In genomic region chr4:101655847-101656246, GRCh38 we compare ENCODE assay signal across 35 cellular contexts.
"Had no signal": no experiment of that assay in that cellular context is flagged by ENCODE, and none has a peak within 500 bp of the region (broad histone marks: within the 10 kb centered on the region; RNA-seq: fewer than 3 reads in every experiment).

No MANE protein-coding gene starts in this region.

- H3K4me1 Mint-ChIP-seq: activated B cell treated with CpG ODN at 0.5 μM for 24 hours; activated CD4-positive, alpha-beta T cell treated with anti-CD3 and anti-CD28 coated beads, Interleukin-2, amount 10 ng/mL, durations not matched to agents 24 days and 14 days; activated CD8-positive, alpha-beta memory T cell treated with anti-CD3 and anti-CD28 coated beads, Interleukin-2, amount 10 ng/mL, durations not matched to agents 7 days and 5 days; activated naive CD4-positive, alpha-beta T cell treated with anti-CD3 and anti-CD28 coated beads, Interleukin-2, amount 10 ng/mL, durations not matched to agents 7 days and 5 days; activated naive CD4-positive, alpha-beta T cell treated with anti-CD3 and anti-CD28 coated beads, Interleukin-2, amount 50 U/mL, for 24 hours; activated naive CD8-positive, alpha-beta T cell treated with anti-CD3 and anti-CD28 coated beads, Interleukin-2, amount 10 ng/mL, durations not matched to agents 7 days and 5 days; activated naive CD8-positive, alpha-beta T cell treated with anti-CD3 and anti-CD28 coated beads, Interleukin-2, amount 50 U/mL, for 24 hours; central memory CD8-positive, alpha-beta T cell had no signal

- H3K9me3 ChIP-seq: ascending aorta had no signal

- H3K36me3 Mint-ChIP-seq: activated CD4-positive, alpha-beta memory T cell treated with anti-CD3 and anti-CD28 coated beads for 36 hours; activated CD8-positive, alpha-beta memory T cell treated with anti-CD3 and anti-CD28 coated beads, Interleukin-2, amount 10 ng/mL, durations not matched to agents 7 days and 5 days; activated naive CD4-positive, alpha-beta T cell treated with anti-CD3 and anti-CD28 coated beads, Interleukin-2, amount 10 ng/mL, durations not matched to agents 7 days and 5 days; activated naive CD4-positive, alpha-beta T cell treated with anti-CD3 and anti-CD28 coated beads, Interleukin-2, amount 50 U/mL, for 24 hours; activated naive CD8-positive, alpha-beta T cell; activated naive CD8-positive, alpha-beta T cell treated with anti-CD3 and anti-CD28 coated beads, Interleukin-2, amount 10 ng/mL, durations not matched to agents 7 days and 5 days; brain had no signal

- H3K4me3 ChIP-seq: ascending aorta, cardiac muscle cell had no signal

- DNase-seq: activated B cell treated with CpG ODN at 0.5 μM for 24 hours; activated CD4-positive, alpha-beta memory T cell treated with anti-CD3 and anti-CD28 coated beads for 36 hours; activated CD4-positive, alpha-beta T cell treated with anti-CD3 and anti-CD28 coated beads for 4 hours; activated CD4-positive, alpha-beta T cell treated with anti-CD3 and anti-CD28 coated beads, Interleukin-2, amount 10 ng/mL, durations not matched to agents 24 days and 14 days; activated CD4-positive, alpha-beta T cell treated with anti-CD3 and anti-CD28 coated beads, Interleukin-2, amount 50 U/mL, for 1 hour; activated CD4-positive, alpha-beta T cell treated with anti-CD3 and anti-CD28 coated beads, Interleukin-2, amount 50 U/mL, for 4 hours; activated CD4-positive, CD25-positive, alpha-beta regulatory T cell treated with anti-CD3 and anti-CD28 coated beads, Interleukin-2, amount 50 U/mL, for 72 hours; activated CD8-positive, alpha-beta memory T cell treated with anti-CD3 and anti-CD28 coated beads for 24 hours; activated CD8-positive, alpha-beta memory T cell treated with anti-CD3 and anti-CD28 coated beads, Interleukin-2, amount 10 ng/mL, durations not matched to agents 7 days and 5 days; activated CD8-positive, alpha-beta memory T cell treated with anti-CD3 and anti-CD28 coated beads, Interleukin-2, amount 50 U/mL, for 48 hours; activated CD8-positive, alpha-beta T cell treated with anti-CD3 and anti-CD28 coated beads, Interleukin-2, amount 10 ng/mL, durations not matched to agents 7 days and 5 days; activated effector memory CD4-positive, alpha-beta T cell treated with Interleukin-2 at 50 U/mL for 16 hours; activated gamma-delta T cell; activated naive CD4-positive, alpha-beta T cell treated with anti-CD3 and anti-CD28 coated beads, Interleukin-2, amount 10 ng/mL, durations not matched to agents 7 days and 5 days; activated naive CD4-positive, alpha-beta T cell treated with Interleukin-2 at 50 U/mL for 16 hours; activated naive CD8-positive, alpha-beta T cell treated with anti-CD3 and anti-CD28 coated beads, Interleukin-2, amount 10 ng/mL, durations not matched to agents 7 days and 5 days; activated naive CD8-positive, alpha-beta T cell treated with anti-CD3 and anti-CD28 coated beads, Interleukin-2, amount 50 U/mL, for 24 hours; activated T-cell treated with anti-CD3 and anti-CD28 coated beads, Interleukin-2, amount 50 U/mL, for 24 hours; activated T-cell treated with anti-CD3 and anti-CD28 coated beads, Interleukin-2, amount 50 U/mL, for 48 hours; amygdala; anterior cingulate cortex; caudate nucleus; cerebellar nuclear complex; T-helper 1 cell; T-helper 2 cell; T-helper 9 cell had no signal

- H3K27ac Mint-ChIP-seq: activated B cell treated with CpG ODN at 0.5 μM for 24 hours; activated CD4-positive, alpha-beta memory T cell treated with anti-CD3 and anti-CD28 coated beads for 36 hours; activated CD4-positive, alpha-beta T cell treated with anti-CD3 and anti-CD28 coated beads, Interleukin-2, amount 10 ng/mL, durations not matched to agents 24 days and 14 days; activated CD8-positive, alpha-beta memory T cell treated with anti-CD3 and anti-CD28 coated beads, Interleukin-2, amount 10 ng/mL, durations not matched to agents 7 days and 5 days; activated CD8-positive, alpha-beta T cell treated with anti-CD3 and anti-CD28 coated beads, Interleukin-2, amount 10 ng/mL, durations not matched to agents 7 days and 5 days; activated naive CD4-positive, alpha-beta T cell treated with anti-CD3 and anti-CD28 coated beads, Interleukin-2, amount 10 ng/mL, durations not matched to agents 7 days and 5 days; activated naive CD4-positive, alpha-beta T cell treated with anti-CD3 and anti-CD28 coated beads, Interleukin-2, amount 50 U/mL, for 24 hours; activated naive CD8-positive, alpha-beta T cell; activated naive CD8-positive, alpha-beta T cell treated with anti-CD3 and anti-CD28 coated beads, Interleukin-2, amount 10 ng/mL, durations not matched to agents 7 days and 5 days; activated naive CD8-positive, alpha-beta T cell treated with anti-CD3 and anti-CD28 coated beads, Interleukin-2, amount 50 U/mL, for 24 hours; activated T-cell treated with anti-CD3 and anti-CD28 coated beads, Interleukin-2, amount 50 U/mL, for 24 hours; activated T-helper 2 cell treated with anti-CD3 and anti-CD28 coated beads, Interferon-gamma antibody, Interleukin-2, Interleukin-4, amounts not matched to agents 10 μg/mL and 5 μg/mL and 100 μg/mL, durations not matched to agents 14 hours and 24 hours and 36 hours; brain; T-helper 1 cell treated with Interleukin-12 subunit alpha and Interleukin-12 subunit beta and Interleukin-4 antibody, amounts not matched to agents 30 μg/mL and 1 μg/mL, for 36 hours; T-helper 2 cell treated with Interferon-gamma antibody and Interleukin-4, amounts not matched to agents 5 μg/mL and 100 μg/mL, for 36 hours had no signal

- H3K27me3 ChIP-seq: ascending aorta, cardiac muscle cell had no signal

- H3K36me3 ChIP-seq: ascending aorta, cardiac muscle cell had no signal

- H3K9me3 Mint-ChIP-seq: activated B cell treated with CpG ODN at 0.5 μM for 24 hours; activated CD4-positive, alpha-beta memory T cell treated with anti-CD3 and anti-CD28 coated beads for 36 hours; activated CD4-positive, alpha-beta T cell treated with anti-CD3 and anti-CD28 coated beads, Interleukin-2, amount 10 ng/mL, durations not matched to agents 24 days and 14 days; activated naive CD4-positive, alpha-beta T cell treated with anti-CD3 and anti-CD28 coated beads, Interleukin-2, amount 10 ng/mL, durations not matched to agents 7 days and 5 days; activated naive CD4-positive, alpha-beta T cell treated with anti-CD3 and anti-CD28 coated beads, Interleukin-2, amount 50 U/mL, for 24 hours; activated naive CD8-positive, alpha-beta T cell treated with anti-CD3 and anti-CD28 coated beads, Interleukin-2, amount 10 ng/mL, durations not matched to agents 7 days and 5 days; activated naive CD8-positive, alpha-beta T cell treated with anti-CD3 and anti-CD28 coated beads, Interleukin-2, amount 50 U/mL, for 24 hours; activated T-cell treated with anti-CD3 and anti-CD28 coated beads, Interleukin-2, amount 50 U/mL, for 24 hours; activated T-helper 2 cell treated with anti-CD3 and anti-CD28 coated beads, Interferon-gamma antibody, Interleukin-2, Interleukin-4, amounts not matched to agents 10 μg/mL and 5 μg/mL and 100 μg/mL, durations not matched to agents 14 hours and 24 hours and 36 hours; brain; central memory CD8-positive, alpha-beta T cell; T-helper 1 cell treated with Interleukin-12 subunit alpha and Interleukin-12 subunit beta and Interleukin-4 antibody, amounts not matched to agents 30 μg/mL and 1 μg/mL, for 36 hours; T-helper 2 cell treated with Interferon-gamma antibody and Interleukin-4, amounts not matched to agents 5 μg/mL and 100 μg/mL, for 36 hours had no signal

- H3K27me3 Mint-ChIP-seq: activated B cell treated with CpG ODN at 0.5 μM for 24 hours had no signal

- H3K4me3 Mint-ChIP-seq: activated B cell treated with CpG ODN at 0.5 μM for 24 hours; activated CD4-positive, alpha-beta memory T cell treated with anti-CD3 and anti-CD28 coated beads for 36 hours; activated CD4-positive, alpha-beta T cell treated with anti-CD3 and anti-CD28 coated beads, Interleukin-2, amount 10 ng/mL, durations not matched to agents 24 days and 14 days; activated CD8-positive, alpha-beta memory T cell treated with anti-CD3 and anti-CD28 coated beads, Interleukin-2, amount 10 ng/mL, durations not matched to agents 7 days and 5 days; activated CD8-positive, alpha-beta T cell treated with anti-CD3 and anti-CD28 coated beads, Interleukin-2, amount 10 ng/mL, durations not matched to agents 7 days and 5 days; activated naive CD4-positive, alpha-beta T cell treated with anti-CD3 and anti-CD28 coated beads, Interleukin-2, amount 10 ng/mL, durations not matched to agents 7 days and 5 days; activated naive CD4-positive, alpha-beta T cell treated with anti-CD3 and anti-CD28 coated beads, Interleukin-2, amount 50 U/mL, for 24 hours; activated naive CD8-positive, alpha-beta T cell; activated naive CD8-positive, alpha-beta T cell treated with anti-CD3 and anti-CD28 coated beads, Interleukin-2, amount 10 ng/mL, durations not matched to agents 7 days and 5 days; activated naive CD8-positive, alpha-beta T cell treated with anti-CD3 and anti-CD28 coated beads, Interleukin-2, amount 50 U/mL, for 24 hours; activated T-cell treated with anti-CD3 and anti-CD28 coated beads, Interleukin-2, amount 50 U/mL, for 24 hours; brain; central memory CD8-positive, alpha-beta T cell; T-helper 1 cell treated with Interleukin-12 subunit alpha and Interleukin-12 subunit beta and Interleukin-4 antibody, amounts not matched to agents 30 μg/mL and 1 μg/mL, for 36 hours; T-helper 2 cell treated with Interferon-gamma antibody and Interleukin-4, amounts not matched to agents 5 μg/mL and 100 μg/mL, for 36 hours had no signal
